8 cellular contexts compared by ENCODE assay signal in genomic region chr11:35173011-35173511, GRCh38. TPM values are rescaled to one million over a fixed set of nuclear protein-coding genes. Genes with fewer than 3 reads are reported as not detected.
DNase-seq lines count a peak whose midpoint lies in the region; ATAC-seq and TF ChIP-seq lines count a peak whose summit lies in the region.

No MANE protein-coding gene starts in this region.

- no peak for TF ChIP-seq CTCF in OCI-LY7 (conservative IDR thresholded peaks at IDR 0.05; ENCODE audit: low read length)

- ATAC-seq in GM21737 (IDR thresholded peaks at IDR 0.05; ENCODE audit: unreplicated experiment) (peak; percentile 57), left lobe of liver (peak; percentile 90), HG03457 (IDR thresholded peaks at IDR 0.05; ENCODE audit: unreplicated experiment) (no peak), HG02970 (IDR thresholded peaks at IDR 0.05; ENCODE audit: low FRiP score, unreplicated experiment) (no peak)

- H4K20me1 ChIP-seq in OCI-LY7 (ENCODE audit: insufficient read depth, low read length), result no peaks in the 10 kb centered on the region

- H3K36me3 ChIP-seq in OCI-LY7 (ENCODE audit: insufficient read depth, low read length), result no peaks in the 10 kb centered on the region
- no peaks in the 10 kb centered on the region for H3K36me3 ChIP-seq in HAP-1 (replicated peaks)

- no peak overlapping the region for H3K27ac ChIP-seq in OCI-LY7 (ENCODE audit: low read depth, low read length, poor library complexity, severe bottlenecking)

- no peaks in the 10 kb centered on the region for H3K27me3 ChIP-seq in HAP-1 (ENCODE audit: low read depth)

- intact Hi-C loops in OCI-LY7 (cut with micrococcal nuclease; ENCODE audit: unreplicated experiment), result no loop called here

- H3K9me3 ChIP-seq in OCI-LY7 (ENCODE audit: low read length) (no peaks in the 10 kb centered on the region), HAP-1 (peaks cover 2% of the 10 kb centered on the region; the same call in 1 of the 2 replicates)

- H3K4me2 ChIP-seq in OCI-LY7 (ENCODE audit: low read length), result peak overlapping the region; percentile 41

- H3K4me1 ChIP-seq in OCI-LY7 (ENCODE audit: insufficient read depth, low read length, poor library complexity, severe bottlenecking) (peaks cover 14% of the 10 kb centered on the region), HAP-1 (no peaks in the 10 kb centered on the region)

- H3K9me2 ChIP-seq in OCI-LY7 (ENCODE audit: insufficient read depth, low read length), result no peaks in the 10 kb centered on the region

- POLR2A ChIA-PET in OCI-LY7 (lab: Charles Lee), result interaction anchor here (0.6 to 1.0 kb wide), 5 partner anchors 10 to 57 kb away, joined by 3 to 4 read pairs (median 3); no protein-coding TSS in a partner anchor

- DNase-seq in ELF-1 (ENCODE audit: low read depth, low spot score), result peak; percentile 32
- DNase-seq in OCI-LY7 (ENCODE audit: low spot score), result peak; percentile 30
- peak; percentile 57 for DNase-seq in left lobe of liver (ENCODE audit: low spot score)
- DNase-seq in HAP-1 (ENCODE audit: low spot score in 2 of 2), result no peak
- no peak for DNase-seq in GM03348 (ENCODE audit: low spot score)

- in situ Hi-C loops in HAP-1 (cut with MboI; ENCODE audit: low sequenced_read_pairs), result no loop called here

- H2AFZ ChIP-seq in OCI-LY7 (ENCODE audit: low read length), result peak overlapping the region; percentile 33; the same call in 1 of the 2 replicates

- no peak overlapping the region for H3K4me3 ChIP-seq in OCI-LY7 (ENCODE audit: low read depth, low read length, poor library complexity, severe bottlenecking)
- no peak overlapping the region for H3K4me3 ChIP-seq in HAP-1

- CTCF ChIA-PET in OCI-LY7 (lab: Charles Lee; ENCODE audit: unreplicated experiment), result no interaction called here

- BruUV-seq in OCI-LY7 (replicated peaks; lab: Mats Ljungman, UMichigan), result no TSS peak

- no peaks in the 10 kb centered on the region for H3K79me2 ChIP-seq in OCI-LY7 (ENCODE audit: insufficient read depth, low read depth, low read length)

RNA-seq across cellular contexts. Expression of gene CD44, which starts 34.1 kb away (rescaled TPM):
- not detected in 2 replicates for total RNA-seq in OCI-LY7 (2014; rRNA removed; shearing (Covaris generic))
- 0.07 and 0.55 TPM in 2 replicates for total RNA-seq in OCI-LY7 (2022)
- 11.7 TPM for total RNA-seq in left lobe of liver

Comparison
In these comparisons a context has a peak if more than half of its experiments do, and no peak if none do; other contexts are left out.
1. DNase-seq: peak in ELF-1 (single experiment), OCI-LY7 (single experiment) and left lobe of liver (single experiment); none in HAP-1 (0 of 2) and GM03348 (single experiment).
2. ATAC-seq: peak in GM21737 (single experiment) and left lobe of liver (single experiment); none in HG03457 (single experiment) and HG02970 (single experiment).